1 cellular context compared by ENCODE assay signal in genomic region chr13:41299316-41300094, GRCh38.
TF ChIP-seq lines count a peak whose summit lies in the region.

No MANE protein-coding gene starts in this region.

TF ChIP-seq in GM12878, 131 proteins besides CTCF, POLR2A, EP300 and RAD21 (continued from another document):
- no peak for TF ChIP-seq ZNF622 (IDR thresholded peaks at IDR 0.05)
- no peak for TF ChIP-seq ZBTB33 (IDR thresholded peaks at IDR 0.05)
- TF ChIP-seq GABPA (IDR thresholded peaks at IDR 0.05; ENCODE audit: low read depth): no peak
- TF ChIP-seq STAT3 (IDR thresholded peaks at IDR 0.05; ENCODE audit: low read depth, low read length): no peak
- TF ChIP-seq SUPT20H (IDR thresholded peaks at IDR 0.05; ENCODE audit: borderline replicate concordance, control insufficient read depth, low read depth, low read length): no peak
- TF ChIP-seq CEBPZ (IDR thresholded peaks at IDR 0.05; ENCODE audit: low read depth, low read length): no peak
- TF ChIP-seq SRF (IDR thresholded peaks at IDR 0.05; ENCODE audit: low read depth in 2 of 2, low read length in 2 of 2): no peak
- no peak for TF ChIP-seq PML (IDR thresholded peaks at IDR 0.05; ENCODE audit: low read length)
- no peak for TF ChIP-seq JUNB (IDR thresholded peaks at IDR 0.05)
